14 cellular contexts compared by ENCODE assay signal in genomic region chr21:45739218-45740087, GRCh38.
"Had no signal": no experiment of that assay in that cellular context is flagged by ENCODE, and none has a peak within 500 bp of the region (broad histone marks: within the 10 kb centered on the region; RNA-seq: fewer than 3 reads in every experiment).

No MANE protein-coding gene starts in this region.

- H3K4me1 Mint-ChIP-seq: stimulated activated naive B cell treated with anti-CD40 and anti-IgM and Interleukin-4, amounts not matched to agents 10 μg/mL and 1 μg/mL and 100 μg/mL, for 72 hours; WTC11 had no signal

- H3K9me3 Mint-ChIP-seq: nephron progenitor cell; stimulated activated naive B cell treated with anti-CD40 and anti-IgM and Interleukin-4, amounts not matched to agents 10 μg/mL and 1 μg/mL and 100 μg/mL, for 72 hours; T-helper 2 cell treated with Interferon-gamma antibody and Interleukin-4, amounts not matched to agents 5 μg/mL and 100 μg/mL, for 36 hours had no signal

- H3K36me3 Mint-ChIP-seq: activated naive CD8-positive, alpha-beta T cell treated with anti-CD3 and anti-CD28 coated beads for 36 hours; stimulated activated naive B cell treated with anti-CD40 and anti-IgM and Interleukin-4, amounts not matched to agents 10 μg/mL and 1 μg/mL and 100 μg/mL, for 72 hours had no signal

- H3K27ac ChIP-seq: colonic mucosa, sigmoid colon, tibial artery had no signal

- H3K4me3 ChIP-seq: colonic mucosa, lung, sigmoid colon, tibial artery had no signal

- DNase-seq: activated CD4-positive, alpha-beta T cell treated with anti-CD3 and anti-CD28 coated beads for 4 hours; activated naive CD8-positive, alpha-beta T cell treated with anti-CD3 and anti-CD28 coated beads for 36 hours; amniotic stem cell; colonic mucosa; foreskin melanocyte; nephron progenitor cell; nucleus accumbens; sigmoid colon; stimulated activated naive B cell treated with anti-CD40 and anti-IgM and Interleukin-4, amounts not matched to agents 10 μg/mL and 1 μg/mL and 100 μg/mL, for 72 hours; tibial artery had no signal

- H3K4me1 ChIP-seq: colonic mucosa, sigmoid colon, tibial artery had no signal

- H3K27ac Mint-ChIP-seq: nephron progenitor cell; stimulated activated naive B cell treated with anti-CD40 and anti-IgM and Interleukin-4, amounts not matched to agents 10 μg/mL and 1 μg/mL and 100 μg/mL, for 72 hours; T-helper 2 cell treated with Interferon-gamma antibody and Interleukin-4, amounts not matched to agents 5 μg/mL and 100 μg/mL, for 36 hours; WTC11 had no signal

- ATAC-seq: left lobe of liver; stimulated activated naive B cell treated with anti-CD40 and anti-IgM and Interleukin-4, amounts not matched to agents 10 μg/mL and 1 μg/mL and 100 μg/mL, for 72 hours; WTC11 had no signal

- H3K9me3 ChIP-seq: colonic mucosa, sigmoid colon, tibial artery had no signal

- H3K27me3 Mint-ChIP-seq: activated naive CD8-positive, alpha-beta T cell treated with anti-CD3 and anti-CD28 coated beads for 36 hours had no signal

- H3K36me3 ChIP-seq: colonic mucosa, sigmoid colon, tibial artery had no signal

- H3K27me3 ChIP-seq: colonic mucosa, sigmoid colon had no signal

- H3K4me3 Mint-ChIP-seq: activated naive CD8-positive, alpha-beta T cell treated with anti-CD3 and anti-CD28 coated beads for 36 hours; nephron progenitor cell; stimulated activated naive B cell treated with anti-CD40 and anti-IgM and Interleukin-4, amounts not matched to agents 10 μg/mL and 1 μg/mL and 100 μg/mL, for 72 hours; T-helper 2 cell treated with Interferon-gamma antibody and Interleukin-4, amounts not matched to agents 5 μg/mL and 100 μg/mL, for 36 hours; WTC11 had no signal
